ENCODE assay signal across 15 cellular contexts in genomic region chr1:37925316-37925715, GRCh38. TPM values are rescaled to one million over a fixed set of nuclear protein-coding genes. Genes with fewer than 3 reads are reported as not detected.
DNase-seq lines count a peak whose midpoint lies in the region; ATAC-seq, FAIRE-seq and TF ChIP-seq lines count a peak whose summit lies in the region.
"Had no signal": no experiment of that assay in that cellular context is flagged by ENCODE, and none has a peak within 500 bp of the region (broad histone marks: within the 10 kb centered on the region; RNA-seq: fewer than 3 reads in every experiment).

No MANE protein-coding gene starts in this region.

- no peak for TF ChIP-seq POLR2A in K562 (conservative IDR thresholded peaks at IDR 0.05)

- CTCF ChIA-PET in activated CD8-positive, alpha-beta memory T cell treated with anti-CD3 and anti-CD28 coated beads, Interleukin-2, amount 10 ng/mL, durations not matched to agents 7 days and 5 days (lab: Charles Lee) = interaction anchor here (1.0 to 1.4 kb wide), 5 partner anchors 11 to 66 kb away, joined by 3 to 5 read pairs (median 3); partner anchors contain the start of genes MTF1 and SF3A3
- CTCF ChIA-PET in K562 (lab: Yijun Ruan, JAX; ENCODE audit: low intra/inter-chr PET ratio) = no interaction called here

- TF ChIP-seq EP300 in K562 (IDR thresholded peaks at IDR 0.05; ENCODE audit: low read length) = no peak

- no peaks in the 10 kb centered on the region for H3K9me3 Mint-ChIP-seq in activated CD8-positive, alpha-beta memory T cell treated with anti-CD3 and anti-CD28 coated beads, Interleukin-2, amount 10 ng/mL, durations not matched to agents 7 days and 5 days (ENCODE audit: low read depth)

- H3K9me3 ChIP-seq in Loucy (ENCODE audit: insufficient read depth, low read depth, low read length) = no peaks in the 10 kb centered on the region
- no peaks in the 10 kb centered on the region for H3K9me3 ChIP-seq in K562 (replicated peaks; ENCODE audit: control insufficient read depth, insufficient read depth, low read depth, low read length)
- no peaks in the 10 kb centered on the region for H3K9me3 ChIP-seq in psoas muscle
- H3K9me3 ChIP-seq: tibial nerve had no signal

- peak overlapping the region; percentile 3; the same call in 1 of the 3 replicates for H3K27ac ChIP-seq in K562 (ENCODE audit: extremely low read depth, low read depth, low read length)
- peak overlapping the region; percentile 63 for H3K27ac ChIP-seq in psoas muscle

- peaks cover 21% of the 10 kb centered on the region for H3K36me3 Mint-ChIP-seq in activated CD8-positive, alpha-beta memory T cell treated with anti-CD3 and anti-CD28 coated beads, Interleukin-2, amount 10 ng/mL, durations not matched to agents 7 days and 5 days

- FAIRE-seq in K562 (lab: Jason Lieb, UNC) = no peak
- FAIRE-seq: small intestine had no signal

- H3K4me1 ChIP-seq in Loucy (ENCODE audit: insufficient read depth, low read length, poor library complexity, severe bottlenecking) (peaks cover 68% of the 10 kb centered on the region), K562 (replicated peaks in 1 of 2; ENCODE audit: control insufficient read depth in 2 of 2, insufficient read depth in 2 of 2, low read length in 2 of 2) (peaks cover 42 to 52% of the 10 kb centered on the region in 2 experiments; a peak in 4 of 5 replicates), psoas muscle (peaks cover 30% of the 10 kb centered on the region)

- peaks cover 45% of the 10 kb centered on the region for H3K4me1 Mint-ChIP-seq in activated CD8-positive, alpha-beta memory T cell treated with anti-CD3 and anti-CD28 coated beads, Interleukin-2, amount 10 ng/mL, durations not matched to agents 7 days and 5 days

- H3F3A ChIP-seq in Loucy (ENCODE audit: low read depth) = peaks cover 28% of the 10 kb centered on the region

- no peaks in the 10 kb centered on the region for H3K27me3 Mint-ChIP-seq in activated CD8-positive, alpha-beta memory T cell treated with anti-CD3 and anti-CD28 coated beads, Interleukin-2, amount 10 ng/mL, durations not matched to agents 7 days and 5 days

- no peak for ATAC-seq in activated CD8-positive, alpha-beta memory T cell treated with anti-CD3 and anti-CD28 coated beads, Interleukin-2, amount 10 ng/mL, durations not matched to agents 7 days and 5 days
- ATAC-seq in K562 (no peak), psoas muscle (no peak), HG03097 (IDR thresholded peaks at IDR 0.05; ENCODE audit: low FRiP score, unreplicated experiment) (no peak)

- intact Hi-C loops in K562 (cut with micrococcal nuclease) (no loop called here), psoas muscle (cut with DNase I) (no loop called here)

- TF ChIP-seq CTCF in Loucy (conservative IDR thresholded peaks at IDR 0.05; ENCODE audit: low read length) (no peak), K562 (IDR thresholded peaks at IDR 0.05 in 2 of 3, conservative IDR thresholded peaks at IDR 0.05 in 1 of 3; ENCODE audit: insufficient read depth in 2 of 3, low read depth in 1 of 3, low read length in 3 of 3) (no peak), psoas muscle (IDR thresholded peaks at IDR 0.05) (no peak)

- H3K79me2 ChIP-seq in Loucy (ENCODE audit: insufficient read depth, low read length) = peaks cover 82% of the 10 kb centered on the region
- peaks cover 84% of the 10 kb centered on the region for H3K79me2 ChIP-seq in K562 (ENCODE audit: control insufficient read depth, insufficient read depth, low read length)

- BruUV-seq in K562 (replicated peaks; lab: Mats Ljungman, UMichigan) = no TSS peak

- H3K9me1 ChIP-seq in K562 (ENCODE audit: control insufficient read depth, insufficient read depth, low read length) = no peaks in the 10 kb centered on the region

- H3K4me3 ChIP-seq in Loucy (ENCODE audit: low read length, poor library complexity, severe bottlenecking) = peak overlapping the region; percentile 67
- H3K4me3 ChIP-seq in K562 = no peak overlapping the region
- H3K4me3 ChIP-seq in psoas muscle = no peak overlapping the region
- H3K4me3 ChIP-seq: tibial nerve had no signal

- no peak for DNase-seq in activated CD8-positive, alpha-beta memory T cell treated with anti-CD3 and anti-CD28 coated beads, Interleukin-2, amount 10 ng/mL, durations not matched to agents 7 days and 5 days
- DNase-seq in activated CD8-positive, alpha-beta memory T cell treated with anti-CD3 and anti-CD28 coated beads, Interleukin-2, amount 50 U/mL, for 4 hours = no peak
- no peak for DNase-seq in K562 (ENCODE audit: extremely low read depth in 1 of 4, low spot score in 3 of 4)
- no peak for DNase-seq in psoas muscle
- no peak for DNase-seq in NCI-H2081 (lab: John Stamatoyannopoulos, UW)
- no peak for DNase-seq in activated effector memory CD4-positive, alpha-beta T cell treated with anti-CD3 and anti-CD28 coated beads, Interleukin-2, amount 50 U/mL, for 16 hours
- DNase-seq: ACHN; activated CD4-positive, alpha-beta T cell treated with anti-CD3 and anti-CD28 coated beads for 4 hours; DMS 273 treated with DMSO at 0.1 percent for 48 hours; erythroblast; NCI-H1048; small intestine had no signal

- POLR2A ChIA-PET in K562 (lab: Yijun Ruan, JAX) = interaction anchor here (0.6 to 1.1 kb wide), 6 partner anchors 9 to 22 kb away, joined by 3 to 6 read pairs (median 3); partner anchors contain the start of gene INPP5B

- H4K20me1 ChIP-seq in Loucy (ENCODE audit: insufficient read depth, low read length, poor library complexity, severe bottlenecking) (no peaks in the 10 kb centered on the region), K562 (replicated peaks; ENCODE audit: control insufficient read depth, insufficient read depth, low read length) (peaks cover under 1% of the 10 kb centered on the region; the same call in 1 of the 2 replicates)

- no peaks in the 10 kb centered on the region for H3K9me2 ChIP-seq in Loucy (replicated peaks; ENCODE audit: low read depth, low read length)

- H3K36me3 ChIP-seq in Loucy (ENCODE audit: insufficient read depth, low read length) = no peaks in the 10 kb centered on the region
- peaks cover 8% of the 10 kb centered on the region; the same call in 1 of the 3 replicates for H3K36me3 ChIP-seq in K562 (ENCODE audit: control insufficient read depth, insufficient read depth, low read length)
- no peaks in the 10 kb centered on the region for H3K36me3 ChIP-seq in psoas muscle (ENCODE audit: insufficient read depth in 1 of 2, low read depth in 1 of 2)

- H3K9ac ChIP-seq in Loucy (ENCODE audit: low read depth, low read length, poor library complexity, severe bottlenecking) = peak overlapping the region; percentile 83
- no peak overlapping the region for H3K9ac ChIP-seq in K562 (ENCODE audit: insufficient read depth in 1 of 2, low read depth in 2 of 2, low read length in 2 of 2)

- H3K27me3 ChIP-seq in Loucy (ENCODE audit: insufficient read depth, low read length, poor library complexity, severe bottlenecking) (no peaks in the 10 kb centered on the region), K562 (ENCODE audit: control insufficient read depth in 2 of 2, insufficient read depth in 2 of 2, low read length in 2 of 2) (no peaks in the 10 kb centered on the region), psoas muscle (ENCODE audit: insufficient read depth in 3 of 3, low read length in 2 of 3) (no peaks in the 10 kb centered on the region)
- H3K27me3 ChIP-seq: tibial nerve had no signal

- in situ Hi-C loops in K562 (cut with MboI) = no loop called here

- H2AFZ ChIP-seq in Loucy (ENCODE audit: low read length) (no peak overlapping the region), K562 (ENCODE audit: low read depth, low read length) (no peak overlapping the region)

- WGBS in K562 (ENCODE audit: insufficient coverage, low coverage, missing lambda C conversion rate) = 84% methylated on average over 4 of the region's 4 CpGs
- 57 to 71% (median 62%) methylated on average over 4 of the region's 4 CpGs for WGBS in psoas muscle, 3 donors

- H3K4me3 Mint-ChIP-seq in activated CD8-positive, alpha-beta memory T cell treated with anti-CD3 and anti-CD28 coated beads, Interleukin-2, amount 10 ng/mL, durations not matched to agents 7 days and 5 days = peak overlapping the region; percentile 36

- H3K27ac Mint-ChIP-seq in activated CD8-positive, alpha-beta memory T cell treated with anti-CD3 and anti-CD28 coated beads, Interleukin-2, amount 10 ng/mL, durations not matched to agents 7 days and 5 days = peak overlapping the region; percentile 80

- TF ChIP-seq RAD21 in K562 (CRISPR knock-in tag; conservative IDR thresholded peaks at IDR 0.05 in 1 of 2, IDR thresholded peaks at IDR 0.05 in 1 of 2) = no peak

- peak overlapping the region; percentile 95 for H3K4me2 ChIP-seq in Loucy (ENCODE audit: low read depth, low read length, poor library complexity, severe bottlenecking)
- no peak overlapping the region for H3K4me2 ChIP-seq in K562 (ENCODE audit: insufficient read depth, low read length)

TF ChIP-seq in K562, 482 proteins besides CTCF, POLR2A, EP300 and RAD21 (continues in another document):
- TF ChIP-seq MLX (CRISPR knock-in tag; conservative IDR thresholded peaks at IDR 0.05) = no peak

RNA-seq across cellular contexts. Expression of gene INPP5B, which starts 21.5 kb away (rescaled TPM):
- 10 to 100 TPM; 37.6 to 39.9 TPM for total RNA-seq in activated CD8-positive, alpha-beta memory T cell treated with anti-CD3 and anti-CD28 coated beads, Interleukin-2, amount 10 ng/mL, durations not matched to agents 7 days and 5 days
- 143 and 150 TPM in 2 replicates for total RNA-seq in K562 (2011; cell fraction: chromatin; rRNA removed; ENCODE audit: low replicate concordance)
- 71.7 and 79.2 TPM in 2 replicates for total RNA-seq in K562 (2011; cell fraction: nucleolus; rRNA removed)
- 90.1 and 108 TPM in 2 replicates for total RNA-seq in K562 (2011; cell fraction: nucleoplasm; rRNA removed)
- total RNA-seq in K562 (2014; rRNA removed) (25.2 and 33.7 TPM in 2 replicates), K562 (2014; rRNA removed; fragmentation: Illumina TruSeq; extraction: Trizol) (26.3 and 27.9 TPM in 2 replicates), K562 (2015; rRNA removed; fragmentation: Illumina TruSeq; extraction: Trizol) (22.2 and 23.6 TPM in 2 replicates), K562 (2021) (27.8 and 28.7 TPM in 2 replicates), psoas muscle (10 to 100 TPM in 2 of 4 donors, 1 to 10 TPM in 2; 6.7 to 12.8 (median 9.3) TPM)
- polyA plus RNA-seq in K562 (2011; rRNA removed) (20.9 and 27.8 TPM in 2 replicates), K562 (2014; fragmentation: Illumina TruSeq; extraction: Trizol) (19.7 and 19.8 TPM in 2 replicates), K562 (2014; fragmentation: Nextera tagmentation; extraction: Ambion mirVana) (10 to 100 TPM; 14.1 to 16.5 TPM), K562 (2014; rRNA removed) (18.5 and 20.9 TPM in 2 replicates), psoas muscle (1 to 10 TPM; 3.8 to 6.6 (median 4.5) TPM)
- 13.6 and 20.1 TPM in 2 replicates for polyA plus RNA-seq in K562 (2011; cell fraction: cytosol; rRNA removed)
- polyA plus RNA-seq in K562 (2011; cell fraction: nucleus; rRNA removed) = 33.3 and 37.6 TPM in 2 replicates
- 10.8 and 18.4 TPM in 2 replicates for polyA plus RNA-seq in K562 (2012)
- 43.4 and 44.7 TPM in 2 replicates for polyA minus RNA-seq in K562 (2011; rRNA and poly(A)+ RNA removed)
- polyA minus RNA-seq in K562 (2011; cell fraction: cytosol; rRNA and poly(A)+ RNA removed) = 23.4 and 25.6 TPM in 2 replicates
- polyA minus RNA-seq in K562 (2011; cell fraction: nucleus; rRNA and poly(A)+ RNA removed) = 26.3 and 44.0 TPM in 2 replicates
